In the genomic region with DNA sequence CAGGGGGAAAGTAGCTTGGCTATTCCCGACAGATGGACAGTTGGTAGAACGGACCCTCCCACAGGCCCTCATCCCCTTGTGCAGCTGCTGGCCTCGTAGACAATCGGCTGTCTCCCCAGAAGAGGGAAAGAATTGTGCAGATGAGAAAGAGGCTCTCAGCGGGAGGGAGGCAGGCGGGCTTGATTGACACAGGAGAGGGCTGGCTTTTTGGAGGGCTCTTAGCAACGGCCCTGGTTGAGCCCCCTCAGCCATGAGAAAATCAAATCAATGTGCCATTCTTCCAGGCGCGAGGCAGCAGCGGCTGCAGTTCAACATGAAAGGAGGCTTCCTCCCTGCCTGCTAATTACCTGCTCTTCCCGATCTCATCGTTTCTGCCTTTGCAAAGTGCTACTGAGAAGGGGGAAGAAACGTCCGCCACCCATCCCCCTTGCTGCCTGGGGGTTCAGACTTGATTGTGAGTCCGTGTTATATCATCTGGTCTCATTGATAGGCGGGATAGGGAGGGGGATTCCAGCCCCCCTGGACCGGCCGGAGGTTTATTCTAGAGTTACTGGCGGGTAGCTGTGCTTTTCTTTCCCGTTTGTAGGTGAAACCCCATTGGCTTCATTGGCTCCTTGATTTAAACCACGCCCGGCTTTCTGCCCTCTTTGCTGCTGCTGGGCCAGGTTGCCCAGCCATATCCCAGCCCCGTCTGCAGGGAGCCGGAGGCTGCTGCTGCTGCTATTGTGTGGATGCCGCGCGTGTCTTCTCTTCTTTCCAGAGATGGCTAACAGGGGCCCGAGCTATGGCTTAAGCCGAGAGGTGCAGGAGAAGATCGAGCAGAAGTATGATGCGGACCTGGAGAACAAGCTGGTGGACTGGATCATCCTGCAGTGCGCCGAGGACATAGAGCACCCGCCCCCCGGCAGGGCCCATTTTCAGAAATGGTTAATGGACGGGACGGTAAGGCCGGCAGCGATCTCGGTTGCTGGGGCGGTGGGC, we compare ENCODE assay signal across 8 cellular contexts. TPM values are rescaled to one million over a fixed set of nuclear protein-coding genes. Genes with fewer than 3 reads are reported as not detected.
DNase-seq lines count a peak whose midpoint lies in the region; ATAC-seq and TF ChIP-seq lines count a peak whose summit lies in the region.

A gene (plus strand): TSS at position 262 of the 981 bp plus-strand sequence. CDS start 501 bp downstream, at position 763.

- peak within 1 kb of the TSS; percentile 92 for H3K4me2 ChIP-seq in smooth muscle cell

- DNase-seq in CD4-positive, CD25-positive, alpha-beta regulatory T cell = no peak
- peak; percentile 30 for DNase-seq in NCI-H510A (lab: John Stamatoyannopoulos, UW)
- DNase-seq in caudate nucleus (lab: John Stamatoyannopoulos, UW) = peak in 49 of 61 donors; percentile 16 to 85 (median 55)
- DNase-seq in kidney epithelial cell (ENCODE audit: low read depth) = no peak
- DNase-seq in smooth muscle cell (lab: John Stamatoyannopoulos, UW; ENCODE audit: unreplicated experiment) = no peak
- DNase-seq in GM10266 (ENCODE audit: extremely low spot score) = no peak
- DNase-seq in CD1c-positive myeloid dendritic cell (ENCODE audit: extremely low spot score) = no peak

- peaks cover under 1% of the 10 kb centered on the region for H3K36me3 ChIP-seq in CD4-positive, CD25-positive, alpha-beta regulatory T cell (ENCODE audit: control insufficient read depth, insufficient read depth, low read length)
- H3K36me3 ChIP-seq in kidney epithelial cell (ENCODE audit: control insufficient read depth, insufficient read depth, low read length) (no peaks in the 10 kb centered on the region), smooth muscle cell (ENCODE audit: low read depth) (no peaks in the 10 kb centered on the region)

- no peak within 1 kb of the TSS for H3K9ac ChIP-seq in smooth muscle cell (ENCODE audit: low read depth)

- H3K27ac Mint-ChIP-seq in CD4-positive, CD25-positive, alpha-beta regulatory T cell = no peak within 1 kb of the TSS

- peak within 1 kb of the TSS; percentile 79 for H2AFZ ChIP-seq in smooth muscle cell (ENCODE audit: low read depth)

- no peaks in the 10 kb centered on the region for H4K20me1 ChIP-seq in smooth muscle cell (ENCODE audit: low read depth)

- no peak for TF ChIP-seq CTCF in kidney epithelial cell (IDR thresholded peaks at IDR 0.05; ENCODE audit: insufficient read depth, low read length, poor library complexity, severe bottlenecking)
- TF ChIP-seq CTCF in smooth muscle cell (IDR thresholded peaks at IDR 0.05; ENCODE audit: borderline replicate concordance, insufficient read depth, poor library complexity, severe bottlenecking) = no peak
- TF ChIP-seq CTCF in GM10266 (IDR thresholded peaks at IDR 0.05; ENCODE audit: control insufficient read depth, insufficient read depth, low read depth, missing control alignments) = no peak

- H3K79me2 ChIP-seq in smooth muscle cell (ENCODE audit: low read depth) = no peaks in the 10 kb centered on the region

- peaks cover 6% of the 10 kb centered on the region for H3K36me3 Mint-ChIP-seq in CD4-positive, CD25-positive, alpha-beta regulatory T cell

- H3K4me3 Mint-ChIP-seq in CD4-positive, CD25-positive, alpha-beta regulatory T cell = peak within 1 kb of the TSS; percentile 53 to 80 (median 72)

- no peaks in the 10 kb centered on the region for H3F3A ChIP-seq in smooth muscle cell (ENCODE audit: low read depth)

- ATAC-seq in CD4-positive, CD25-positive, alpha-beta regulatory T cell (ENCODE audit: low read depth in 2 of 2) = peak in 1 of 2 donors; percentile 7
- peak; percentile 52 for ATAC-seq in GM21786 (IDR thresholded peaks at IDR 0.05; ENCODE audit: unreplicated experiment)

- H3K27me3 ChIP-seq in CD4-positive, CD25-positive, alpha-beta regulatory T cell (ENCODE audit: control insufficient read depth, insufficient read depth, low read length) = no peaks in the 10 kb centered on the region
- H3K27me3 ChIP-seq in kidney epithelial cell (ENCODE audit: control insufficient read depth, insufficient read depth, low read length) = no peaks in the 10 kb centered on the region
- H3K27me3 ChIP-seq in smooth muscle cell (ENCODE audit: low read depth) = peaks cover 15% of the 10 kb centered on the region

- H3K27ac ChIP-seq in CD4-positive, CD25-positive, alpha-beta regulatory T cell (ENCODE audit: insufficient read depth, low read length, poor library complexity, severe bottlenecking) = no peak within 1 kb of the TSS
- H3K27ac ChIP-seq in caudate nucleus (ENCODE audit: low read depth, low read length) = peak within 1 kb of the TSS; percentile 61
- H3K27ac ChIP-seq in smooth muscle cell (ENCODE audit: low read depth) = no peak within 1 kb of the TSS

- H3K27me3 Mint-ChIP-seq in CD4-positive, CD25-positive, alpha-beta regulatory T cell = no peaks in the 10 kb centered on the region

- peak within 1 kb of the TSS; percentile 32 for H3K4me3 ChIP-seq in CD4-positive, CD25-positive, alpha-beta regulatory T cell (ENCODE audit: low read depth, low read length)
- H3K4me3 ChIP-seq in kidney epithelial cell (ENCODE audit: low read depth, low read length) (peak within 1 kb of the TSS; percentile 52), smooth muscle cell (peak within 1 kb of the TSS; percentile 55)

- H3K9me3 ChIP-seq in CD4-positive, CD25-positive, alpha-beta regulatory T cell (ENCODE audit: control insufficient read depth in 2 of 2, low read length in 2 of 2) = no peaks in the 10 kb centered on the region
- no peaks in the 10 kb centered on the region for H3K9me3 ChIP-seq in smooth muscle cell (replicated peaks; ENCODE audit: low read depth)

- peaks cover 13 to 24% (median 20%) of the 10 kb centered on the region in 4 donors for H3K4me1 Mint-ChIP-seq in CD4-positive, CD25-positive, alpha-beta regulatory T cell

- peaks cover 13% of the 10 kb centered on the region for H3K4me1 ChIP-seq in CD4-positive, CD25-positive, alpha-beta regulatory T cell (ENCODE audit: control insufficient read depth, insufficient read depth, low read length, poor library complexity, severe bottlenecking)
- H3K4me1 ChIP-seq in smooth muscle cell (ENCODE audit: low read depth) = peaks cover 16% of the 10 kb centered on the region

- peaks cover 0 to 1% (median 0%) of the 10 kb centered on the region in 7 donors for H3K9me3 Mint-ChIP-seq in CD4-positive, CD25-positive, alpha-beta regulatory T cell

- whole genome bisulfite sequencing in smooth muscle cell (ENCODE audit: low lambda C conversion rate) = 6% methylated on average over 41 of the region's 41 CpGs

RNA-seq across cellular contexts. Expression of the gene that starts here (rescaled TPM):
- not detected for total RNA-seq in CD4-positive, CD25-positive, alpha-beta regulatory T cell
- polyA plus RNA-seq in CD4-positive, CD25-positive, alpha-beta regulatory T cell = not detected
- 1.6 and 3.7 TPM in 2 replicates for total RNA-seq in kidney epithelial cell
- total RNA-seq in smooth muscle cell = 1.5 and 2.1 TPM in 2 replicates
- polyA plus RNA-seq in smooth muscle cell = 0.97 and 2.5 TPM in 2 replicates

Comparison
In these comparisons a context has a peak if more than half of its experiments do, and no peak if none do; other contexts are left out.
1. DNase-seq: peak in NCI-H510A (single experiment) and caudate nucleus (49 of 61); none in CD4-positive, CD25-positive, alpha-beta regulatory T cell (0 of 3), kidney epithelial cell (single experiment), smooth muscle cell (single experiment), GM10266 (single experiment) and CD1c-positive myeloid dendritic cell (single experiment).
2. Peak in every context shown above with its lines, with median percentiles within 50 percentile points of each other: H3K4me3 ChIP-seq.